17 cellular contexts compared by ENCODE assay signal in the genomic region with DNA sequence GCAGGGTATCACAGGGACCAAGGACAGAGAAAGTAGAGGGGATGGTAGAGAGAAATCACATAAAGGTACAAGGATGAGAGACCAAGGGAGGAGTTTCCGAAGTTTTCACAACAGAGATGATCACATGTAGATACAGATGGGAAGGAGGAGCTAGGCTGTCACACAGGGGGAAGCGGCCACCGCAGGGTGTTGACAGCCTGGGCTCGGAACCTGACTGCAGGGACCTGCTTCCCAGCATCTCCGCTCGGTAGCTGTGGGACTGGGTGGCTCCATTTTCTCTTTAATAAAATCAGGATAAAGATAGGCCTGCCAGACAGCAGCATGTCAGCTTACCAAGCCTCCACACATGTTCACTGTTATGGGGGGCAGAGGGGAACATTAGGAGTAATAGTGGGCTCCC. TPM values are rescaled to one million over a fixed set of nuclear protein-coding genes. Genes with fewer than 3 reads are reported as not detected.
DNase-seq lines count a peak whose midpoint lies in the region; ATAC-seq and TF ChIP-seq lines count a peak whose summit lies in the region.
"Had no signal": no experiment of that assay in that cellular context is flagged by ENCODE, and none has a peak within 500 bp of the region (broad histone marks: within the 10 kb centered on the region; RNA-seq: fewer than 3 reads in every experiment).

No MANE protein-coding gene starts in this region.

- TF ChIP-seq CTCF in WERI-Rb-1 (IDR thresholded peaks at IDR 0.05; ENCODE audit: low read depth, low read length) = no peak
- no peak for TF ChIP-seq CTCF in neural progenitor cell (IDR thresholded peaks at IDR 0.05)
- TF ChIP-seq CTCF in uterus (IDR thresholded peaks at IDR 0.05) = no peak

- ATAC-seq in HG03196 (IDR thresholded peaks at IDR 0.05; ENCODE audit: unreplicated experiment) = no peak
- ATAC-seq in stimulated activated naive CD8-positive, alpha-beta T cell treated with anti-CD3 and anti-CD28 coated beads, Interleukin-15, amount 100 ng/mL, for 72 hours = no peak

- TF ChIP-seq POLR2A in uterus (IDR thresholded peaks at IDR 0.05) = no peak

- H3K27ac Mint-ChIP-seq in neural progenitor cell = peak overlapping the region; percentile 0
- peak overlapping the region in 1 of 2 donors; percentile 28 for H3K27ac Mint-ChIP-seq in stimulated activated naive CD8-positive, alpha-beta T cell treated with anti-CD3 and anti-CD28 coated beads, Interleukin-15, amount 100 ng/mL, for 72 hours
- H3K27ac Mint-ChIP-seq: B cell; CD4-positive, CD25-positive, alpha-beta regulatory T cell had no signal

- DNase-seq in WERI-Rb-1 = peak; percentile 58
- DNase-seq in islet precursor cell = peak; percentile 41
- DNase-seq in neural progenitor cell (ENCODE audit: low spot score) = no peak
- no peak for DNase-seq in uterus
- no peak for DNase-seq in stimulated activated naive CD8-positive, alpha-beta T cell treated with anti-CD3 and anti-CD28 coated beads, Interleukin-15, amount 100 ng/mL, for 72 hours
- DNase-seq: C1 segment of cervical spinal cord; CD4-positive, CD25-positive, alpha-beta regulatory T cell; CD8-positive, alpha-beta memory T cell; COR-L47; GM23248; IMR-90 had no signal

- H3K4me2 ChIP-seq in BLaER1 (peak overlapping the region; percentile 72), neural progenitor cell (no peak overlapping the region)

- no peaks in the 10 kb centered on the region for H3F3A ChIP-seq in neural progenitor cell (ENCODE audit: low read depth)

- H3K9me3 ChIP-seq in BLaER1 = no peaks in the 10 kb centered on the region
- no peaks in the 10 kb centered on the region for H3K9me3 ChIP-seq in WERI-Rb-1 (ENCODE audit: severe bottlenecking)
- no peaks in the 10 kb centered on the region for H3K9me3 ChIP-seq in neural progenitor cell (ENCODE audit: low read depth)
- H3K9me3 ChIP-seq in uterus = no peaks in the 10 kb centered on the region
- H3K9me3 ChIP-seq: HAP-1 had no signal

- no peak overlapping the region for H3K4me3 ChIP-seq in BLaER1
- H3K4me3 ChIP-seq in WERI-Rb-1 (ENCODE audit: low read depth, low read length) = no peak overlapping the region
- no peak overlapping the region for H3K4me3 ChIP-seq in neural progenitor cell
- H3K4me3 ChIP-seq in uterus = no peak overlapping the region
- H3K4me3 ChIP-seq: GM23248, HAP-1 had no signal

- H3K9me3 Mint-ChIP-seq in neural progenitor cell = no peaks in the 10 kb centered on the region
- no peaks in the 10 kb centered on the region for H3K9me3 Mint-ChIP-seq in stimulated activated naive CD8-positive, alpha-beta T cell treated with anti-CD3 and anti-CD28 coated beads, Interleukin-15, amount 100 ng/mL, for 72 hours
- H3K9me3 Mint-ChIP-seq: CD4-positive, CD25-positive, alpha-beta regulatory T cell; CD8-positive, alpha-beta memory T cell had no signal

- peaks cover 44% of the 10 kb centered on the region for H3K4me1 ChIP-seq in BLaER1
- peaks cover 18% of the 10 kb centered on the region for H3K4me1 ChIP-seq in neural progenitor cell
- no peaks in the 10 kb centered on the region for H3K4me1 ChIP-seq in uterus
- H3K4me1 ChIP-seq: HAP-1 had no signal

- no peaks in the 10 kb centered on the region for H3K27me3 ChIP-seq in BLaER1
- H3K27me3 ChIP-seq in WERI-Rb-1 (ENCODE audit: insufficient read depth, low read depth, severe bottlenecking) = no peaks in the 10 kb centered on the region
- H3K27me3 ChIP-seq in neural progenitor cell = peaks cover 21% of the 10 kb centered on the region
- H3K27me3 ChIP-seq in uterus = no peaks in the 10 kb centered on the region

- no peak overlapping the region for H2AFZ ChIP-seq in neural progenitor cell (replicated peaks)
- H2AFZ ChIP-seq: GM23248 had no signal

- H3K36me3 ChIP-seq in BLaER1 (no peaks in the 10 kb centered on the region), WERI-Rb-1 (no peaks in the 10 kb centered on the region), neural progenitor cell (no peaks in the 10 kb centered on the region), uterus (no peaks in the 10 kb centered on the region)
- H3K36me3 ChIP-seq: HAP-1 had no signal

- H3K79me2 ChIP-seq in neural progenitor cell (ENCODE audit: low read depth) = no peaks in the 10 kb centered on the region

- H4K20me1 ChIP-seq in BLaER1 (no peaks in the 10 kb centered on the region), neural progenitor cell (ENCODE audit: low read depth) (no peaks in the 10 kb centered on the region)

- no peaks in the 10 kb centered on the region for H3K36me3 Mint-ChIP-seq in neural progenitor cell
- H3K36me3 Mint-ChIP-seq: CD4-positive, CD25-positive, alpha-beta regulatory T cell had no signal

- H3K27me3 Mint-ChIP-seq in neural progenitor cell (ENCODE audit: insufficient read depth, low read depth) = peaks cover 7% of the 10 kb centered on the region
- peaks cover 46% of the 10 kb centered on the region for H3K27me3 Mint-ChIP-seq in stimulated activated naive CD8-positive, alpha-beta T cell treated with anti-CD3 and anti-CD28 coated beads, Interleukin-15, amount 100 ng/mL, for 72 hours

- H3K27ac ChIP-seq in BLaER1 = no peak overlapping the region
- no peak overlapping the region; the same call in 1 of the 2 replicates for H3K27ac ChIP-seq in WERI-Rb-1
- H3K27ac ChIP-seq in neural progenitor cell = no peak overlapping the region
- no peak overlapping the region for H3K27ac ChIP-seq in uterus
- H3K27ac ChIP-seq: GM23248 had no signal

- H3K4me1 Mint-ChIP-seq in neural progenitor cell = peaks cover 37% of the 10 kb centered on the region
- no peaks in the 10 kb centered on the region for H3K4me1 Mint-ChIP-seq in stimulated activated naive CD8-positive, alpha-beta T cell treated with anti-CD3 and anti-CD28 coated beads, Interleukin-15, amount 100 ng/mL, for 72 hours
- H3K4me1 Mint-ChIP-seq: B cell; CD4-positive, CD25-positive, alpha-beta regulatory T cell; CD8-positive, alpha-beta memory T cell had no signal

- no peak overlapping the region for H3K4me3 Mint-ChIP-seq in neural progenitor cell
- H3K4me3 Mint-ChIP-seq in stimulated activated naive CD8-positive, alpha-beta T cell treated with anti-CD3 and anti-CD28 coated beads, Interleukin-15, amount 100 ng/mL, for 72 hours = no peak overlapping the region
- H3K4me3 Mint-ChIP-seq: B cell; CD4-positive, CD25-positive, alpha-beta regulatory T cell; CD8-positive, alpha-beta memory T cell had no signal

- H3K9ac ChIP-seq in BLaER1 (no peak overlapping the region), neural progenitor cell (no peak overlapping the region)
- H3K9ac ChIP-seq: GM23248 had no signal

- intact Hi-C loops in uterus (cut with DNase I; ENCODE audit: low total_unique reads) = no loop called here

RNA-seq across cellular contexts. Expression of gene CDCA8, which starts 32.3 kb away (rescaled TPM):
- total RNA-seq in neural progenitor cell (ENCODE audit: low replicate concordance) = 49.3 and 65.0 TPM in 2 replicates
- total RNA-seq in uterus = 1 to 10 TPM in 1 of 4 donors, under 1 TPM in 1, not detected in 2; 0.18 to 5.9 TPM

RNA-seq across cellular contexts. Expression of gene EPHA10, which starts 40.3 kb away (rescaled TPM):
- total RNA-seq in neural progenitor cell (ENCODE audit: low replicate concordance) = 0.53 TPM in 1 of 2 replicates, not detected in the other
- under 1 TPM in 2 of 4 donors, not detected in 2; 0.41 to 0.67 TPM for total RNA-seq in uterus
- total RNA-seq: A172; CD4-positive, CD25-positive, alpha-beta regulatory T cell; GM23248; H4; IMR-90 had no signal

Comparison
In these comparisons a context has a peak if more than half of its experiments do, and no peak if none do; other contexts are left out.
1. DNase-seq: peak in WERI-Rb-1 (single experiment) and islet precursor cell (single experiment); none in neural progenitor cell (single experiment), uterus (0 of 2) and stimulated activated naive CD8-positive, alpha-beta T cell treated with anti-CD3 and anti-CD28 coated beads, Interleukin-15, amount 100 ng/mL, for 72 hours (0 of 2).